In genomic region chr19:47405854-47406417, GRCh38 we compare ENCODE assay signal across 1 cellular context.
TF ChIP-seq lines count a peak whose summit lies in the region.

No MANE protein-coding gene starts in this region.

TF ChIP-seq in HEK293, 187 proteins besides CTCF, POLR2A, EP300 and RAD21 (continued from another document):
- TF ChIP-seq ZBTB11 (tag by site-specific recombination; conservative IDR thresholded peaks at IDR 0.05; ENCODE audit: low read depth): no peak
- TF ChIP-seq AEBP2 (tag by site-specific recombination; IDR thresholded peaks at IDR 0.05; ENCODE audit: borderline replicate concordance): no peak
- no peak for TF ChIP-seq IKZF3 (tag by site-specific recombination; IDR thresholded peaks at IDR 0.05)
- TF ChIP-seq ZNF146 (tag by site-specific recombination; IDR thresholded peaks at IDR 0.05): no peak
- TF ChIP-seq ZNF211 (tag by site-specific recombination; IDR thresholded peaks at IDR 0.05; ENCODE audit: low read depth): no peak
- no peak for TF ChIP-seq ZNF580 (tag by site-specific recombination; IDR thresholded peaks at IDR 0.05)
- TF ChIP-seq ZFHX2 (tag by site-specific recombination; conservative IDR thresholded peaks at IDR 0.05): peak; percentile 100
- TF ChIP-seq SALL2 (tag by site-specific recombination; IDR thresholded peaks at IDR 0.05; ENCODE audit: borderline replicate concordance): no peak
- no peak for TF ChIP-seq INSM2 (tag by site-specific recombination; IDR thresholded peaks at IDR 0.05)
- no peak for TF ChIP-seq ZNF585B (tag by site-specific recombination; IDR thresholded peaks at IDR 0.05)
- no peak for TF ChIP-seq ZNF510 (tag by site-specific recombination; IDR thresholded peaks at IDR 0.05; ENCODE audit: insufficient replicate concordance)
- TF ChIP-seq ZNF121 (tag by site-specific recombination; IDR thresholded peaks at IDR 0.05): no peak
- TF ChIP-seq ZNF837 (tag by site-specific recombination; IDR thresholded peaks at IDR 0.05): no peak
- peak; percentile 93 for TF ChIP-seq ZNF366 (tag by site-specific recombination; conservative IDR thresholded peaks at IDR 0.05)
